11 cellular contexts compared by ENCODE assay signal in the genomic region with DNA sequence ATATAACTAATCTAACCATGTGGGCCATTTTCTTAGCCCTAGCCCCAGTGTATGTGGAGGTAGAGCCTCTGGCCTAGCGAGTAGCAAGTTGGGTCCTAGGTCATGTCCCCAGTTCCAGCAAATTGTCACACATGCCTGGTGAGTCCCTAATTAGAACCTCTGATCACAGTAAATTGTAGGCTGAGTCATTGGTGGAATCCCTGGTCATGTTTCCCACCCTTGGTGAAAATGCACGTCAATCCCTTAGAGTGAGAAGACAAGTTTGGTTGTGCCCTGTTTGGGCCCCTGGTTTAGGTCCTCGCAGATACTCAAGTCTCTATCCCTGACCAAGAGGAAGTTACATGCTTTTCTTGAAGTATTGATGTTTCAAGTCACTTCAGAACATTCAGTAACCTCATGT.
"Had no signal": no experiment of that assay in that cellular context is flagged by ENCODE, and none has a peak within 500 bp of the region (broad histone marks: within the 10 kb centered on the region; RNA-seq: fewer than 3 reads in every experiment).

No MANE protein-coding gene starts in this region.

- H3K27me3 ChIP-seq: esophagus muscularis mucosa, SJSA1 had no signal

- ATAC-seq: left cardiac atrium had no signal

- H3K27me3 Mint-ChIP-seq: activated CD4-positive, alpha-beta T cell treated with anti-CD3 and anti-CD28 coated beads, Interleukin-2, amount 10 ng/mL, durations not matched to agents 7 days and 5 days had no signal

- DNase-seq: activated CD4-positive, alpha-beta T cell treated with anti-CD3 and anti-CD28 coated beads, Interleukin-2, amount 10 ng/mL, durations not matched to agents 7 days and 5 days; activated naive CD4-positive, alpha-beta T cell; activated T-cell treated with anti-CD3 and anti-CD28 coated beads, Interleukin-2, amount 50 U/mL, for 48 hours; glutamatergic neuron; left cardiac atrium; stimulated activated CD4-positive, alpha-beta T cell treated with anti-CD3 and anti-CD28 coated beads, Interleukin-2, amount 100 ng/mL, for 48 hours; T1000 had no signal

- H3K27ac ChIP-seq: esophagus muscularis mucosa, SJSA1, VCaP had no signal

- H3K4me1 ChIP-seq: esophagus muscularis mucosa, SJSA1 had no signal

- H3K9me3 ChIP-seq: SJSA1 had no signal

- H3K4me3 Mint-ChIP-seq: activated CD4-positive, alpha-beta T cell treated with anti-CD3 and anti-CD28 coated beads, Interleukin-2, amount 10 ng/mL, durations not matched to agents 7 days and 5 days had no signal

- H3K4me3 ChIP-seq: esophagus muscularis mucosa, lung, SJSA1 had no signal

- H3K27ac Mint-ChIP-seq: activated CD4-positive, alpha-beta T cell treated with anti-CD3 and anti-CD28 coated beads, Interleukin-2, amount 10 ng/mL, durations not matched to agents 7 days and 5 days had no signal
